In genomic region chr17:8791248-8791909, GRCh38 we compare ENCODE assay signal across 27 cellular contexts. TPM values are rescaled to one million over a fixed set of nuclear protein-coding genes. Genes with fewer than 3 reads are reported as not detected.
DNase-seq lines count a peak whose midpoint lies in the region; ATAC-seq and TF ChIP-seq lines count a peak whose summit lies in the region.
"Had no signal": no experiment of that assay in that cellular context is flagged by ENCODE, and none has a peak within 500 bp of the region (broad histone marks: within the 10 kb centered on the region; RNA-seq: fewer than 3 reads in every experiment).

No MANE protein-coding gene starts in this region.

- POLR2A ChIA-PET in PC-3 (lab: Charles Lee; ENCODE audit: unreplicated experiment), result no interaction called here

- peaks cover 5% of the 10 kb centered on the region for H3K36me3 Mint-ChIP-seq in endodermal cell (ENCODE audit: low read depth)
- H3K36me3 Mint-ChIP-seq: activated naive CD4-positive, alpha-beta T cell treated with anti-CD3 and anti-CD28 coated beads, Interleukin-2, amount 10 ng/mL, durations not matched to agents 7 days and 5 days; T-cell had no signal

- H3K4me2 ChIP-seq in PC-3 (ENCODE audit: low read length) (no peak overlapping the region), Karpas-422 (ENCODE audit: low read depth, low read length, poor library complexity, severe bottlenecking) (no peak overlapping the region)

- no peak overlapping the region for H3K4me3 Mint-ChIP-seq in endodermal cell
- H3K4me3 Mint-ChIP-seq: activated naive CD4-positive, alpha-beta T cell treated with anti-CD3 and anti-CD28 coated beads, Interleukin-2, amount 10 ng/mL, durations not matched to agents 7 days and 5 days; CD4-positive, alpha-beta T cell; T-cell had no signal

- no TSS peak for BruUV-seq in PC-3 (replicated peaks; lab: Mats Ljungman, UMichigan)

- DNase-seq in GM12864 (ENCODE audit: low read depth) (no peak), PC-3 (no peak), endodermal cell (no peak), ovary (no peak), Karpas-422 (no peak)
- DNase-seq in activated naive CD4-positive, alpha-beta T cell (lab: John Stamatoyannopoulos, UW), result no peak
- DNase-seq: activated CD4-positive, alpha-beta T cell treated with anti-CD3 and anti-CD28 coated beads for 1 hour; activated naive CD4-positive, alpha-beta T cell treated with anti-CD3 and anti-CD28 coated beads, Interleukin-2, amount 10 ng/mL, durations not matched to agents 7 days and 5 days; activated T-cell treated with anti-CD3 and anti-CD28 coated beads, Interleukin-2, amount 50 U/mL, for 48 hours; amygdala; CD4-positive, alpha-beta T cell; central memory CD4-positive, alpha-beta T cell; DMS153; NCI-H1092; NCI-H2081; SIG-M5; T-cell had no signal

- no peaks in the 10 kb centered on the region for H3K4me1 ChIP-seq in PC-3 (ENCODE audit: insufficient read depth, low read length)
- peaks cover 14% of the 10 kb centered on the region for H3K4me1 ChIP-seq in endodermal cell (ENCODE audit: control insufficient read depth, insufficient read depth, low read length)
- peaks cover 75% of the 10 kb centered on the region in 2 experiments for H3K4me1 ChIP-seq in neutrophil (ENCODE audit: control insufficient read depth in 1 of 2, insufficient read depth in 1 of 2, low read depth in 1 of 2, low read length in 1 of 2)
- no peaks in the 10 kb centered on the region for H3K4me1 ChIP-seq in ovary (ENCODE audit: insufficient read depth)
- no peaks in the 10 kb centered on the region for H3K4me1 ChIP-seq in Karpas-422 (ENCODE audit: low read length)
- H3K4me1 ChIP-seq: parathyroid adenoma had no signal

- TF ChIP-seq CTCF in GM12864 (IDR thresholded peaks at IDR 0.05; ENCODE audit: low read depth, low read length, missing control alignments), result peak; percentile 12
- peak; percentile 37; the same call in 1 of the 2 replicates for TF ChIP-seq CTCF in PC-3 (conservative IDR thresholded peaks at IDR 0.05; ENCODE audit: low read depth, low read length)
- peak; percentile 73 for TF ChIP-seq CTCF in endodermal cell (conservative IDR thresholded peaks at IDR 0.05)
- TF ChIP-seq CTCF in neutrophil (IDR thresholded peaks at IDR 0.05), result no peak
- TF ChIP-seq CTCF in ovary (IDR thresholded peaks at IDR 0.05), result no peak

- H3K9me3 ChIP-seq in PC-3 (ENCODE audit: low read length) (no peaks in the 10 kb centered on the region), endodermal cell (ENCODE audit: control insufficient read depth, low read length) (peaks cover 16% of the 10 kb centered on the region), neutrophil (no peaks in the 10 kb centered on the region), ovary (no peaks in the 10 kb centered on the region), Karpas-422 (ENCODE audit: low read length) (peaks cover 3% of the 10 kb centered on the region; the same call in 1 of the 2 replicates)

- TF ChIP-seq POLR2A in ovary (IDR thresholded peaks at IDR 0.05), result no peak

- H3K4me3 ChIP-seq in GM12864 (ENCODE audit: low read depth, low read length), result no peak overlapping the region
- no peak overlapping the region for H3K4me3 ChIP-seq in PC-3 (ENCODE audit: low read length)
- peak overlapping the region; percentile 14 for H3K4me3 ChIP-seq in endodermal cell (ENCODE audit: low read length)
- H3K4me3 ChIP-seq in neutrophil (ENCODE audit: low read depth in 1 of 2, low read length in 1 of 2), result peak overlapping the region in 1 of 2 experiments; percentile 12
- H3K4me3 ChIP-seq in ovary, result no peak overlapping the region
- H3K4me3 ChIP-seq in Karpas-422 (ENCODE audit: low read length), result no peak overlapping the region

- H3K27ac ChIP-seq in PC-3 (ENCODE audit: low read length) (no peak overlapping the region), endodermal cell (ENCODE audit: low read depth, low read length) (no peak overlapping the region), neutrophil (peak overlapping the region; percentile 89), ovary (no peak overlapping the region), Karpas-422 (ENCODE audit: low read length) (no peak overlapping the region)
- H3K27ac ChIP-seq: parathyroid adenoma had no signal

- H2AFZ ChIP-seq in PC-3 (ENCODE audit: low read length) (no peak overlapping the region), Karpas-422 (ENCODE audit: low read length) (no peak overlapping the region)
- H2AFZ ChIP-seq: parathyroid adenoma had no signal

- H3K27me3 Mint-ChIP-seq in endodermal cell (ENCODE audit: insufficient read depth), result peaks cover 13% of the 10 kb centered on the region
- H3K27me3 Mint-ChIP-seq: CD4-positive, alpha-beta T cell had no signal

- H3K4me1 Mint-ChIP-seq in endodermal cell, result peaks cover 18% of the 10 kb centered on the region
- H3K4me1 Mint-ChIP-seq: activated naive CD4-positive, alpha-beta T cell treated with anti-CD3 and anti-CD28 coated beads, Interleukin-2, amount 10 ng/mL, durations not matched to agents 7 days and 5 days; T-cell had no signal

- H3K9me2 ChIP-seq in PC-3 (replicated peaks; ENCODE audit: low read length) (no peaks in the 10 kb centered on the region), Karpas-422 (replicated peaks; ENCODE audit: insufficient read depth, low read length) (no peaks in the 10 kb centered on the region)

- H3K9ac ChIP-seq in PC-3 (ENCODE audit: low read length), result no peak overlapping the region
- H3K9ac ChIP-seq in endodermal cell (ENCODE audit: extremely low read depth, low read length, poor library complexity, severe bottlenecking), result no peak overlapping the region
- no peak overlapping the region for H3K9ac ChIP-seq in Karpas-422 (ENCODE audit: low read length)
- H3K9ac ChIP-seq: parathyroid adenoma had no signal

- CTCF ChIA-PET in PC-3 (lab: Charles Lee), result no interaction called here

- 88 to 100% methylated on average over 1 to 4 of the region's 4 CpGs for WGBS in endodermal cell (ENCODE audit: insufficient coverage in 1 of 2, insufficient read length in 1 of 2), 2 experiments
- 71 to 89% (median 88%) methylated on average over 4 of the region's 4 CpGs for WGBS in ovary, 3 donors

- no peak for ATAC-seq in PC-3
- ATAC-seq: Panc1, T-cell had no signal

- H3K36me3 ChIP-seq in PC-3 (ENCODE audit: low read depth, low read length) (no peaks in the 10 kb centered on the region), endodermal cell (ENCODE audit: control insufficient read depth, insufficient read depth, low read length) (no peaks in the 10 kb centered on the region), neutrophil (peaks cover 1% of the 10 kb centered on the region), ovary (no peaks in the 10 kb centered on the region), Karpas-422 (ENCODE audit: insufficient read depth, low read length) (no peaks in the 10 kb centered on the region)

- intact Hi-C loops in PC-3 (cut with micrococcal nuclease) (no loop called here), ovary (cut with DNase I) (no loop called here)

- H3K79me2 ChIP-seq in PC-3 (ENCODE audit: low read length) (no peaks in the 10 kb centered on the region), Karpas-422 (ENCODE audit: low read length) (no peaks in the 10 kb centered on the region)
- H3K79me2 ChIP-seq: parathyroid adenoma had no signal

- H3F3A ChIP-seq in PC-3 (ENCODE audit: low read length, unreplicated experiment), result no peaks in the 10 kb centered on the region

- H3K27me3 ChIP-seq in PC-3 (ENCODE audit: low read length), result 0 out of 2 replicates have a peak, but pooled peaks cover 14% of the 10 kb centered on the region
- H3K27me3 ChIP-seq in endodermal cell (ENCODE audit: control insufficient read depth, insufficient read depth, low read length, poor library complexity, severe bottlenecking), result peaks cover 10% of the 10 kb centered on the region
- H3K27me3 ChIP-seq in neutrophil, result no peaks in the 10 kb centered on the region
- no peaks in the 10 kb centered on the region for H3K27me3 ChIP-seq in ovary
- H3K27me3 ChIP-seq in Karpas-422 (ENCODE audit: low read length), result no peaks in the 10 kb centered on the region

- H4K20me1 ChIP-seq in PC-3 (ENCODE audit: low read length) (no peaks in the 10 kb centered on the region), Karpas-422 (ENCODE audit: insufficient read depth, low read depth, low read length) (no peaks in the 10 kb centered on the region)

- H3K27ac Mint-ChIP-seq in endodermal cell, result no peak overlapping the region
- H3K27ac Mint-ChIP-seq: activated naive CD4-positive, alpha-beta T cell treated with anti-CD3 and anti-CD28 coated beads, Interleukin-2, amount 10 ng/mL, durations not matched to agents 7 days and 5 days; CD4-positive, alpha-beta T cell; T-cell had no signal

- H3K9me3 Mint-ChIP-seq in endodermal cell, result peaks cover 17% of the 10 kb centered on the region
- H3K9me3 Mint-ChIP-seq: CD4-positive, alpha-beta T cell had no signal

- TF ChIP-seq EP300 in ovary (IDR thresholded peaks at IDR 0.05), result no peak

RNA-seq across cellular contexts. Expression of gene MFSD6L, which starts 7.8 kb away (rescaled TPM):
- 0.07 TPM in 1 of 2 replicates, not detected in the other for total RNA-seq in PC-3 (2014; rRNA removed)
- 1 to 10 TPM; 3.3 to 5.1 TPM for total RNA-seq in endodermal cell
- 0.25 TPM for polyA plus RNA-seq in endodermal cell (2013, experiment 1 of 2)
- 0.25 TPM for polyA plus RNA-seq in endodermal cell (2013, experiment 2 of 2)
- 1 to 10 TPM in 1 of 7 donors, under 1 TPM in 4, not detected in 2; 0.13 to 2.2 (median 0.48) TPM for total RNA-seq in ovary
- polyA plus RNA-seq in ovary, result not detected
- not detected in 2 replicates for total RNA-seq in Karpas-422 (2014; rRNA removed; shearing (Covaris generic); ENCODE audit: low replicate concordance)
- total RNA-seq: G401, lung microvascular endothelial cell, myocyte had no signal

RNA-seq across cellular contexts. Expression of gene SPDYE4, which starts 33.0 kb away (rescaled TPM):
- not detected in 2 replicates for total RNA-seq in PC-3 (2014; rRNA removed)
- not detected for total RNA-seq in endodermal cell
- not detected for polyA plus RNA-seq in endodermal cell (2013, experiment 1 of 2)
- polyA plus RNA-seq in endodermal cell (2013, experiment 2 of 2), result not detected
- total RNA-seq in ovary, result not detected
- not detected for polyA plus RNA-seq in ovary
- total RNA-seq in Karpas-422 (2014; rRNA removed; shearing (Covaris generic); ENCODE audit: low replicate concordance), result not detected in 2 replicates
- total RNA-seq: CD4-positive, alpha-beta T cell; esophagus mucosa; G401; glomerular endothelial cell; kidney epithelial cell; lung microvascular endothelial cell; myocyte; T-cell; ureter had no signal

RNA-seq across cellular contexts. Expression of gene CCDC42, which starts 46.7 kb away (rescaled TPM):
- not detected in 2 replicates for total RNA-seq in PC-3 (2014; rRNA removed)
- not detected for total RNA-seq in endodermal cell
- polyA plus RNA-seq in endodermal cell (2013, experiment 1 of 2), result not detected
- 0.21 TPM for polyA plus RNA-seq in endodermal cell (2013, experiment 2 of 2)
- total RNA-seq in ovary, result not detected
- under 1 TPM in 1 of 2 donors, not detected in 1; 0.17 TPM for polyA plus RNA-seq in ovary
- not detected in 2 replicates for total RNA-seq in Karpas-422 (2014; rRNA removed; shearing (Covaris generic); ENCODE audit: low replicate concordance)
- total RNA-seq: CD4-positive, alpha-beta T cell; esophagus mucosa; G401; glomerular endothelial cell; kidney epithelial cell; lung microvascular endothelial cell; myocyte; ureter had no signal

Comparison
In these comparisons a context has a peak if more than half of its experiments do, and no peak if none do; other contexts are left out.
1. CTCF ChIP-seq: peak in GM12864 (single experiment), PC-3 (single experiment) and endodermal cell (single experiment); none in neutrophil (single experiment) and ovary (0 of 3).